ENCODE assay signal across 8 cellular contexts in genomic region chr11:68213555-68214172, GRCh38. TPM values are rescaled to one million over a fixed set of nuclear protein-coding genes. Genes with fewer than 3 reads are reported as not detected.
DNase-seq lines count a peak whose midpoint lies in the region; ATAC-seq and TF ChIP-seq lines count a peak whose summit lies in the region.

No MANE protein-coding gene starts in this region.

- TF ChIP-seq CTCF in AG04450 (IDR thresholded peaks at IDR 0.05; ENCODE audit: low read depth, low read length) (no peak; the same call in 1 of the 2 replicates), lower lobe of right lung (IDR thresholded peaks at IDR 0.05) (no peak)
- no peak for TF ChIP-seq CTCF in activated CD8-positive, alpha-beta T cell treated with anti-CD3 and anti-CD28 coated beads for 36 hours (IDR thresholded peaks at IDR 0.05)

- CTCF ChIA-PET in AG04450 (lab: Charles Lee): no interaction called here
- CTCF ChIA-PET in activated CD8-positive, alpha-beta T cell treated with anti-CD3 and anti-CD28 coated beads for 36 hours (lab: Charles Lee): no interaction called here

- H3K27ac ChIP-seq in AG04450 (ENCODE audit: low read depth, low read length): peak overlapping the region; percentile 78
- peak overlapping the region; percentile 99 for H3K27ac ChIP-seq in lower lobe of right lung

- peaks cover 41% of the 10 kb centered on the region for H3K4me1 Mint-ChIP-seq in activated CD8-positive, alpha-beta T cell treated with anti-CD3 and anti-CD28 coated beads for 36 hours (ENCODE audit: low read depth)

- H3K4me1 ChIP-seq in lower lobe of right lung: peaks cover 45% of the 10 kb centered on the region

- DNase-seq in AG04450 (ENCODE audit: low read depth, low spot score) (peak; percentile 94), NCI-H748 (lab: John Stamatoyannopoulos, UW; ENCODE audit: unreplicated experiment) (peak; percentile 98), ecto neural progenitor cell (ENCODE audit: low spot score) (peak; percentile 92), lower lobe of right lung (peak; percentile 91)
- peak; percentile 78 for DNase-seq in activated CD8-positive, alpha-beta T cell treated with anti-CD3 and anti-CD28 coated beads for 36 hours
- peak; percentile 78 to 80 for DNase-seq in stimulated activated CD4-positive, alpha-beta T cell treated with anti-CD3 and anti-CD28 coated beads, Interleukin-4, amount 100 ng/mL, for 4 hours

- H3K4me3 ChIP-seq in AG04450 (ENCODE audit: low read depth, low read length) (peak overlapping the region; percentile 69), lower lobe of right lung (peak overlapping the region; percentile 83)

- H3K4me3 Mint-ChIP-seq in activated CD8-positive, alpha-beta T cell treated with anti-CD3 and anti-CD28 coated beads for 36 hours: peak overlapping the region; percentile 55

- H3K36me3 Mint-ChIP-seq in activated CD8-positive, alpha-beta T cell treated with anti-CD3 and anti-CD28 coated beads for 36 hours (ENCODE audit: low read depth): peaks cover 2% of the 10 kb centered on the region

- peaks cover 9% of the 10 kb centered on the region for H3K27me3 Mint-ChIP-seq in activated CD8-positive, alpha-beta T cell treated with anti-CD3 and anti-CD28 coated beads for 36 hours

- H3K9me3 ChIP-seq in AG04450 (ENCODE audit: control insufficient read depth, insufficient read depth, low read length) (no peaks in the 10 kb centered on the region), lower lobe of right lung (no peaks in the 10 kb centered on the region)

- no peaks in the 10 kb centered on the region for H3K9me3 Mint-ChIP-seq in activated CD8-positive, alpha-beta T cell treated with anti-CD3 and anti-CD28 coated beads for 36 hours

- H3K27ac Mint-ChIP-seq in activated CD8-positive, alpha-beta T cell treated with anti-CD3 and anti-CD28 coated beads for 36 hours: no peak overlapping the region

- no peaks in the 10 kb centered on the region for H3K36me3 ChIP-seq in lower lobe of right lung

- POLR2A ChIA-PET in AG04450 (lab: Yijun Ruan, JAX): interaction anchor here (1.0 kb wide), 1 partner anchor 46 kb away, joined by 3 read pairs; no protein-coding TSS in a partner anchor
- POLR2A ChIA-PET in activated CD8-positive, alpha-beta T cell treated with anti-CD3 and anti-CD28 coated beads for 36 hours (lab: Charles Lee): no interaction called here

- peaks cover 16% of the 10 kb centered on the region for H3K27me3 ChIP-seq in AG04450 (ENCODE audit: control insufficient read depth, insufficient read depth, low read length)
- no peaks in the 10 kb centered on the region for H3K27me3 ChIP-seq in lower lobe of right lung (ENCODE audit: low read depth)

- ATAC-seq in GM18861 (IDR thresholded peaks at IDR 0.05; ENCODE audit: unreplicated experiment) (peak; percentile 38), HG03439 (IDR thresholded peaks at IDR 0.05; ENCODE audit: unreplicated experiment) (peak; percentile 47), lower lobe of right lung (peak; percentile 78 to 84)
- ATAC-seq in activated CD8-positive, alpha-beta T cell treated with anti-CD3 and anti-CD28 coated beads for 36 hours: peak; percentile 53

- intact Hi-C loops in activated CD8-positive, alpha-beta T cell treated with anti-CD3 and anti-CD28 coated beads for 36 hours (cut with micrococcal nuclease): no loop called here
- intact Hi-C loops in lower lobe of right lung (cut with DNase I): no loop called here

RNA-seq across cellular contexts. Expression of gene KMT5B, which starts 0.6 kb away (rescaled TPM):
- 14.7 and 17.2 TPM in 2 replicates for polyA plus RNA-seq in AG04450 (2011; rRNA removed)
- 10.1 and 19.4 TPM in 2 replicates for polyA minus RNA-seq in AG04450 (2011; rRNA and poly(A)+ RNA removed)
- 10 to 100 TPM; 16.9 to 17.9 TPM for total RNA-seq in activated CD8-positive, alpha-beta T cell treated with anti-CD3 and anti-CD28 coated beads for 36 hours
- total RNA-seq in lower lobe of right lung: 48.6 TPM

RNA-seq across cellular contexts. Expression of gene C11orf24, which starts 58.1 kb away (rescaled TPM):
- 39.1 and 58.9 TPM in 2 replicates for polyA plus RNA-seq in AG04450 (2011; rRNA removed)
- 49.1 and 66.9 TPM in 2 replicates for polyA minus RNA-seq in AG04450 (2011; rRNA and poly(A)+ RNA removed)
- 10 to 100 TPM; 38.0 to 40.7 TPM for total RNA-seq in activated CD8-positive, alpha-beta T cell treated with anti-CD3 and anti-CD28 coated beads for 36 hours
- 24.7 TPM for total RNA-seq in lower lobe of right lung

Comparison
In these comparisons a context has a peak if more than half of its experiments do, and no peak if none do; other contexts are left out.
1. Peak in every context shown above with its lines: DNase-seq, ATAC-seq, H3K4me3 ChIP-seq and H3K27ac ChIP-seq.